In the genomic region with DNA sequence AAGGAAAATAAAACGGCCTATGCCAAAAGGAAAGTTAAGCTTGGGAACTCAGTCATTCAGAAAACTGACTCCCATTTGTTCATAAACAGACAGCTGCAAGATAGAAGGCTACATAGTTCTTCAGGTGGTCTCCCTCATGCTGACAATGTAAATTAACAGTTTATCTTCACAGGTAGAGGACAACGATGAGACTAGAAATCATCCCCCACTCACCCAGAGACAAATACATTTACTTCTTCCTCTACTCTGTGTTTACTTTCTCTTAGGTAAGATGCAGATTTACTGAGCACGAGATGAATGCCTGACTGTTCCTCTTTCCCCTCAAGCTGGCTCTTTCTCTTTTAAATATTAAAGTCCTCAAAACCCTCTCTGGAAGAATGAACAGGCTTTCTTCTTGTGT, we compare ENCODE assay signal across 30 cellular contexts.
"Had no signal": no experiment of that assay in that cellular context is flagged by ENCODE, and none has a peak within 500 bp of the region (broad histone marks: within the 10 kb centered on the region; RNA-seq: fewer than 3 reads in every experiment).

No MANE protein-coding gene starts in this region.

- H3K27ac ChIP-seq: ascending aorta, body of pancreas, KMS-11, Peyer's patch, RWPE1, SJSA1 had no signal

- H3K36me3 ChIP-seq: SJSA1 had no signal

- H3K4me1 ChIP-seq: ascending aorta, body of pancreas, Peyer's patch, SJSA1 had no signal

- H3K27me3 ChIP-seq: ascending aorta, body of pancreas, Peyer's patch, SJSA1 had no signal

- H3K9ac ChIP-seq: KMS-11 had no signal

- H3K4me3 ChIP-seq: ascending aorta, body of pancreas, Peyer's patch, SJSA1 had no signal

- ATAC-seq: activated CD8-positive, alpha-beta T cell treated with anti-CD3 and anti-CD28 coated beads, Interleukin-2, amount 10 ng/mL, durations not matched to agents 7 days and 5 days; activated naive CD4-positive, alpha-beta T cell treated with anti-CD3 and anti-CD28 coated beads, Interleukin-2, amount 50 U/mL, for 72 hours; activated naive CD8-positive, alpha-beta T cell treated with anti-CD3 and anti-CD28 coated beads, Interleukin-2, amount 50 U/mL, for 24 hours; body of pancreas; SK-N-SH treated with all-trans-retinoic acid at 6 μM for 48 hours had no signal

- DNase-seq: activated CD4-positive, alpha-beta T cell treated with anti-CD3 and anti-CD28 coated beads for 48 hours; activated CD4-positive, alpha-beta T cell treated with anti-CD3 and anti-CD28 coated beads, Interleukin-2, amount 50 U/mL, for 4 hours; activated CD4-positive, CD25-positive, alpha-beta regulatory T cell treated with anti-CD3 and anti-CD28 coated beads, Interleukin-2, amount 50 U/mL, for 72 hours; activated CD8-positive, alpha-beta memory T cell treated with anti-CD3 and anti-CD28 coated beads, Interleukin-2, amount 50 U/mL, for 48 hours; activated CD8-positive, alpha-beta T cell treated with anti-CD3 and anti-CD28 coated beads, Interleukin-2, amount 10 ng/mL, durations not matched to agents 7 days and 5 days; activated effector memory CD4-positive, alpha-beta T cell treated with anti-CD3 and anti-CD28 coated beads, Interleukin-2, amount 50 U/mL, for 16 hours; activated naive CD4-positive, alpha-beta T cell treated with Interleukin-2 at 50 U/mL for 16 hours; activated naive CD8-positive, alpha-beta T cell treated with anti-CD3 and anti-CD28 coated beads, Interleukin-2, amount 50 U/mL, for 24 hours; activated T-cell treated with anti-CD3 and anti-CD28 coated beads, Interleukin-2, amount 50 U/mL, for 1 hour; amniotic stem cell; body of pancreas; central memory CD4-positive, alpha-beta T cell; NCI-H1092; NCI-H1417 treated with DMSO at 0.1 percent for 48 hours; NCI-H1694 treated with DMSO at 0.1 percent for 48 hours; NCI-H2029 treated with DMSO at 0.1 percent for 48 hours; NCI-H345; NCI-H510A; NCI-H526 treated with DMSO at 0.1 percent for 48 hours; NCI-H82; NK-92 treated with Interleukin-12 subunit alpha and Interleukin-12 subunit beta, amount 100 ng/mL, for 24 hours; Peyer's patch; Right ventricle myocardium superior; SW 1271 had no signal

- H3K9me3 ChIP-seq: ascending aorta, body of pancreas, Peyer's patch, SJSA1 had no signal
